In genomic region chr7:142496545-142496991, GRCh38 we compare ENCODE assay signal across 7 cellular contexts.
DNase-seq lines count a peak whose midpoint lies in the region; ATAC-seq and TF ChIP-seq lines count a peak whose summit lies in the region.

No MANE protein-coding gene starts in this region.

- 15% methylated on average over 8 of the region's 8 CpGs for WGBS in smooth muscle cell (ENCODE audit: low lambda C conversion rate)

- POLR2A ChIA-PET in activated CD8-positive, alpha-beta T cell treated with anti-CD3 and anti-CD28 coated beads for 36 hours (lab: Charles Lee): interaction anchor here (1.0 kb wide), 1 partner anchor 311 kb away, joined by 3 read pairs; no protein-coding TSS in a partner anchor

- H3K4me3 Mint-ChIP-seq in activated CD8-positive, alpha-beta T cell treated with anti-CD3 and anti-CD28 coated beads for 36 hours: peak overlapping the region; percentile 30

- no peaks in the 10 kb centered on the region for H3K9me3 ChIP-seq in cardiac muscle cell (ENCODE audit: low read depth)
- no peaks in the 10 kb centered on the region for H3K9me3 ChIP-seq in smooth muscle cell (replicated peaks; ENCODE audit: low read depth)

- no peaks in the 10 kb centered on the region for H3K36me3 Mint-ChIP-seq in activated CD8-positive, alpha-beta T cell treated with anti-CD3 and anti-CD28 coated beads for 36 hours (ENCODE audit: low read depth)

- no peak overlapping the region for H2AFZ ChIP-seq in smooth muscle cell (ENCODE audit: low read depth)

- H3K36me3 ChIP-seq in cardiac muscle cell: no peaks in the 10 kb centered on the region
- H3K36me3 ChIP-seq in smooth muscle cell (ENCODE audit: low read depth): no peaks in the 10 kb centered on the region

- H3K4me1 ChIP-seq in cardiac muscle cell (ENCODE audit: low read depth) (no peaks in the 10 kb centered on the region), smooth muscle cell (ENCODE audit: low read depth) (no peaks in the 10 kb centered on the region)

- peak overlapping the region; percentile 34 for H3K4me2 ChIP-seq in smooth muscle cell

- H3K27ac ChIP-seq in cardiac muscle cell (no peak overlapping the region), smooth muscle cell (ENCODE audit: low read depth) (peak overlapping the region; percentile 41)

- H3K4me1 Mint-ChIP-seq in activated CD8-positive, alpha-beta T cell treated with anti-CD3 and anti-CD28 coated beads for 36 hours (ENCODE audit: low read depth): peaks cover 37% of the 10 kb centered on the region

- no peaks in the 10 kb centered on the region for H3F3A ChIP-seq in smooth muscle cell (ENCODE audit: low read depth)

- ATAC-seq in GM19351 (IDR thresholded peaks at IDR 0.05; ENCODE audit: unreplicated experiment): peak; percentile 76
- peak; percentile 50 for ATAC-seq in activated CD8-positive, alpha-beta T cell treated with anti-CD3 and anti-CD28 coated beads for 36 hours

- H3K9me3 Mint-ChIP-seq in activated CD8-positive, alpha-beta T cell treated with anti-CD3 and anti-CD28 coated beads for 36 hours: no peaks in the 10 kb centered on the region

- H3K27me3 Mint-ChIP-seq in activated CD8-positive, alpha-beta T cell treated with anti-CD3 and anti-CD28 coated beads for 36 hours: no peaks in the 10 kb centered on the region

- intact Hi-C loops in activated CD8-positive, alpha-beta T cell treated with anti-CD3 and anti-CD28 coated beads for 36 hours (cut with micrococcal nuclease): no loop called here

- peak; percentile 74 for TF ChIP-seq CTCF in activated CD8-positive, alpha-beta T cell treated with anti-CD3 and anti-CD28 coated beads for 36 hours (IDR thresholded peaks at IDR 0.05)
- TF ChIP-seq CTCF in cardiac muscle cell (IDR thresholded peaks at IDR 0.05; ENCODE audit: low read depth, low read length) (peak; percentile 76), smooth muscle cell (IDR thresholded peaks at IDR 0.05; ENCODE audit: borderline replicate concordance, insufficient read depth, poor library complexity, severe bottlenecking) (peak; percentile 70)

- no peaks in the 10 kb centered on the region for H4K20me1 ChIP-seq in smooth muscle cell (ENCODE audit: low read depth)

- DNase-seq in Daoy (ENCODE audit: low read depth) (peak; percentile 69), HuH-7 (ENCODE audit: low spot score) (peak; percentile 33), cardiac muscle cell (ENCODE audit: low read depth in 1 of 2, low spot score in 1 of 2) (peak; percentile 46 to 64), smooth muscle cell (lab: John Stamatoyannopoulos, UW; ENCODE audit: unreplicated experiment) (no peak), mucosa of gallbladder (ENCODE audit: low spot score) (no peak)
- DNase-seq in activated CD8-positive, alpha-beta T cell treated with anti-CD3 and anti-CD28 coated beads for 36 hours: peak; percentile 37

- H3K9ac ChIP-seq in smooth muscle cell (ENCODE audit: low read depth): no peak overlapping the region

- H3K79me2 ChIP-seq in smooth muscle cell (ENCODE audit: low read depth): no peaks in the 10 kb centered on the region

- peak overlapping the region; percentile 47 for H3K27ac Mint-ChIP-seq in activated CD8-positive, alpha-beta T cell treated with anti-CD3 and anti-CD28 coated beads for 36 hours

- H3K4me3 ChIP-seq in cardiac muscle cell (no peak overlapping the region), smooth muscle cell (no peak overlapping the region)

- H3K27me3 ChIP-seq in cardiac muscle cell (no peaks in the 10 kb centered on the region), smooth muscle cell (ENCODE audit: low read depth) (peaks cover 35% of the 10 kb centered on the region)

- CTCF ChIA-PET in activated CD8-positive, alpha-beta T cell treated with anti-CD3 and anti-CD28 coated beads for 36 hours (lab: Charles Lee): interaction anchor here (0.8 to 9.4 kb wide), 21 partner anchors 9 to 313 kb away, joined by 3 to 94 read pairs (median 5); no protein-coding TSS in a partner anchor

Comparison
In these comparisons a context has a peak if more than half of its experiments do, and no peak if none do; other contexts are left out.
1. DNase-seq: peak in Daoy (single experiment), HuH-7 (single experiment), activated CD8-positive, alpha-beta T cell treated with anti-CD3 and anti-CD28 coated beads for 36 hours (single experiment) and cardiac muscle cell (2 of 2); none in smooth muscle cell (single experiment) and mucosa of gallbladder (single experiment).
2. Peak in every context shown above with its lines, with median percentiles within 50 percentile points of each other: CTCF ChIP-seq.